ENCODE assay signal across 8 cellular contexts in genomic region chr19:52094526-52094925, GRCh38. TPM values are rescaled to one million over a fixed set of nuclear protein-coding genes. Genes with fewer than 3 reads are reported as not detected.
A peak's percentile ranks its signal among the peaks of the same experiment; 100 is the strongest.
DNase-seq lines count a peak whose midpoint lies in the region; FAIRE-seq and TF ChIP-seq lines count a peak whose summit lies in the region.

No MANE protein-coding gene starts in this region.

- H3K27ac ChIP-seq in kidney (ENCODE audit: low read depth in 2 of 2, low read length in 2 of 2) = no peak overlapping the region
- no peak overlapping the region for H3K27ac ChIP-seq in testis

- H3K4me3 Mint-ChIP-seq in T-helper 1 cell treated with Interleukin-12 subunit alpha and Interleukin-12 subunit beta and Interleukin-4 antibody, amounts not matched to agents 30 μg/mL and 1 μg/mL, for 36 hours = peak overlapping the region; percentile 96
- peak overlapping the region; percentile 84 for H3K4me3 Mint-ChIP-seq in activated naive CD8-positive, alpha-beta T cell treated with anti-CD3 and anti-CD28 coated beads for 36 hours

- WGBS in testis, 2 donors = 4 to 13% methylated on average over 6 of the region's 6 CpGs

- H3K27me3 Mint-ChIP-seq in T-helper 1 cell treated with Interleukin-12 subunit alpha and Interleukin-12 subunit beta and Interleukin-4 antibody, amounts not matched to agents 30 μg/mL and 1 μg/mL, for 36 hours (ENCODE audit: low read depth) = no peaks in the 10 kb centered on the region
- H3K27me3 Mint-ChIP-seq in activated naive CD8-positive, alpha-beta T cell treated with anti-CD3 and anti-CD28 coated beads for 36 hours = no peaks in the 10 kb centered on the region

- H3K9ac ChIP-seq in kidney (ENCODE audit: low read length in 2 of 2) = peak overlapping the region; percentile 95 to 98

- H3K9me3 Mint-ChIP-seq in T-helper 1 cell treated with Interleukin-12 subunit alpha and Interleukin-12 subunit beta and Interleukin-4 antibody, amounts not matched to agents 30 μg/mL and 1 μg/mL, for 36 hours = peaks cover 85% of the 10 kb centered on the region
- peaks cover 64% of the 10 kb centered on the region for H3K9me3 Mint-ChIP-seq in activated naive CD8-positive, alpha-beta T cell treated with anti-CD3 and anti-CD28 coated beads for 36 hours

- TF ChIP-seq POLR2A in testis (IDR thresholded peaks at IDR 0.05) = no peak

- TF ChIP-seq CTCF in kidney (IDR thresholded peaks at IDR 0.05; ENCODE audit: borderline replicate concordance, extremely low read depth, insufficient read depth) (no peak), testis (IDR thresholded peaks at IDR 0.05) (no peak)

- intact Hi-C loops in kidney (cut with DNase I) = no loop called here
- intact Hi-C loops in testis (cut with DNase I; ENCODE audit: low total_unique reads) = no loop called here

- DNase-seq in T-helper 1 cell (no peak), kidney (no peak), testis (no peak), NCI-H510A treated with DMSO at 0.1 percent for 48 hours (lab: John Stamatoyannopoulos, UW) (no peak), occipital lobe (lab: John Stamatoyannopoulos, UW) (no peak), NCI-H1930 (lab: John Stamatoyannopoulos, UW) (no peak)
- no peak for DNase-seq in activated naive CD8-positive, alpha-beta T cell treated with anti-CD3 and anti-CD28 coated beads for 36 hours

- peaks cover 4 to 9% of the 10 kb centered on the region in 2 donors for H3K9me3 ChIP-seq in kidney (ENCODE audit: control insufficient read depth in 1 of 2, low read length in 2 of 2)
- no peaks in the 10 kb centered on the region for H3K9me3 ChIP-seq in testis

- H3K27me3 ChIP-seq in testis = no peaks in the 10 kb centered on the region

- no peak for FAIRE-seq in kidney (lab: Jason Lieb, UNC)

- peak overlapping the region; percentile 96 for H3K27ac Mint-ChIP-seq in T-helper 1 cell treated with Interleukin-12 subunit alpha and Interleukin-12 subunit beta and Interleukin-4 antibody, amounts not matched to agents 30 μg/mL and 1 μg/mL, for 36 hours
- H3K27ac Mint-ChIP-seq in activated naive CD8-positive, alpha-beta T cell treated with anti-CD3 and anti-CD28 coated beads for 36 hours = peak overlapping the region; percentile 93

- peaks cover 24% of the 10 kb centered on the region for H3K4me1 Mint-ChIP-seq in T-helper 1 cell treated with Interleukin-12 subunit alpha and Interleukin-12 subunit beta and Interleukin-4 antibody, amounts not matched to agents 30 μg/mL and 1 μg/mL, for 36 hours (ENCODE audit: low read depth)
- H3K4me1 Mint-ChIP-seq in activated naive CD8-positive, alpha-beta T cell treated with anti-CD3 and anti-CD28 coated beads for 36 hours = peaks cover 10% of the 10 kb centered on the region

- H3K36me3 ChIP-seq in kidney (ENCODE audit: control insufficient read depth in 1 of 2, insufficient read depth in 2 of 2, low read length in 2 of 2) (no peaks in the 10 kb centered on the region), testis (ENCODE audit: low read depth, missing control alignments) (no peaks in the 10 kb centered on the region)

- H3K4me1 ChIP-seq in kidney (ENCODE audit: control insufficient read depth in 1 of 2, insufficient read depth in 1 of 2, low read depth in 1 of 2, low read length in 2 of 2) (peaks cover 7 to 8% of the 10 kb centered on the region in 2 donors), testis (peaks cover 10% of the 10 kb centered on the region)

- peak overlapping the region; percentile 99 to 100 for H3K4me3 ChIP-seq in kidney (ENCODE audit: low read length in 2 of 2)
- H3K4me3 ChIP-seq in testis = peak overlapping the region; percentile 68 to 89

- H3K36me3 Mint-ChIP-seq in T-helper 1 cell treated with Interleukin-12 subunit alpha and Interleukin-12 subunit beta and Interleukin-4 antibody, amounts not matched to agents 30 μg/mL and 1 μg/mL, for 36 hours (ENCODE audit: low read depth) = peaks cover 59% of the 10 kb centered on the region
- peaks cover 69% of the 10 kb centered on the region for H3K36me3 Mint-ChIP-seq in activated naive CD8-positive, alpha-beta T cell treated with anti-CD3 and anti-CD28 coated beads for 36 hours

RNA-seq across cellular contexts. Expression of gene ZNF841, which starts 1.0 kb away (rescaled TPM):
- total RNA-seq in activated naive CD8-positive, alpha-beta T cell treated with anti-CD3 and anti-CD28 coated beads for 36 hours = 10 to 100 TPM; 16.4 to 17.9 TPM
- total RNA-seq in kidney (28.5 TPM), testis (10 to 100 TPM; 26.9 to 27.0 TPM), occipital lobe (52.4 TPM)
- polyA plus RNA-seq in kidney (ENCODE audit: insufficient read depth, low read depth, low replicate concordance) (2.8 TPM), testis (ENCODE audit: insufficient read depth, low read depth, low replicate concordance) (8.5 TPM)

RNA-seq across cellular contexts. Expression of gene ZNF616, which starts 45.2 kb away (rescaled TPM):
- 1 to 10 TPM; 9.0 to 9.5 TPM for total RNA-seq in activated naive CD8-positive, alpha-beta T cell treated with anti-CD3 and anti-CD28 coated beads for 36 hours
- total RNA-seq in kidney = 12.8 TPM
- polyA plus RNA-seq in kidney (ENCODE audit: insufficient read depth, low read depth, low replicate concordance) = 3.2 TPM
- total RNA-seq in testis = 10 to 100 TPM in 1 of 2 donors, 1 to 10 TPM in 1; 9.0 to 11.3 TPM
- 6.3 TPM for polyA plus RNA-seq in testis (ENCODE audit: insufficient read depth, low read depth, low replicate concordance)
- 33.4 TPM for total RNA-seq in occipital lobe

RNA-seq across cellular contexts. Expression of gene ZNF432, which starts 45.9 kb away (rescaled TPM):
- 10 to 100 TPM; 13.7 to 14.9 TPM for total RNA-seq in activated naive CD8-positive, alpha-beta T cell treated with anti-CD3 and anti-CD28 coated beads for 36 hours
- 19.5 TPM for total RNA-seq in kidney
- polyA plus RNA-seq in kidney (ENCODE audit: insufficient read depth, low read depth, low replicate concordance) = 4.7 TPM
- 10 to 100 TPM; 15.7 to 16.8 TPM for total RNA-seq in testis
- 11.6 TPM for polyA plus RNA-seq in testis (ENCODE audit: insufficient read depth, low read depth, low replicate concordance)
- 17.6 TPM for total RNA-seq in occipital lobe
